1 cellular context compared by ENCODE assay signal in the genomic region with DNA sequence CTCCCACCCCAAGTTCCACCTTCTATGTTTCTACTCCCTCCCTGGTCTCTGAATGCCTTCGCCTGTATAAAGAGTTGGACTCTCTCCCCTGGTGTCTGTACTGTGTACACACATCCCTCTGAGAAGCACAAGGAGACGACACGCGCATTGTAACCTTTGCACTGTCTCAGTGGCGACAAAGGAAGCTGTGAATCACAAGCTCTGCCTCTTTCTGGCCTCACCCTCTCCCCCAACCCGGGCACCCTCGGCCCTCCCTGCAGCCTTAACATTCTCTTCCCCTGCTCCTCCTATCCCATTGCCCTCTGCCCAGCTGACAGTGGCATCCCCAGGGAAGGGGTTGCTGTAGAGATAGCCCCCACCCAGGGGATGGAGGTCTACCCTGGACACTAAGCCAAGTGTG.
A peak's percentile ranks its signal among the peaks of the same experiment; 100 is the strongest.
TF ChIP-seq lines count a peak whose summit lies in the region.

No MANE protein-coding gene starts in this region.

TF ChIP-seq in HepG2, 621 proteins besides CTCF, POLR2A, EP300 and RAD21 (continued from another document and continues in another):
- peak; percentile 52; the same call in 1 of the 2 replicates for TF ChIP-seq HMG20A (CRISPR knock-in tag; IDR thresholded peaks at IDR 0.05; ENCODE audit: borderline replicate concordance)
- no peak for TF ChIP-seq HES4 (CRISPR knock-in tag; IDR thresholded peaks at IDR 0.05; ENCODE audit: borderline replicate concordance)
- TF ChIP-seq, protein P1, sequence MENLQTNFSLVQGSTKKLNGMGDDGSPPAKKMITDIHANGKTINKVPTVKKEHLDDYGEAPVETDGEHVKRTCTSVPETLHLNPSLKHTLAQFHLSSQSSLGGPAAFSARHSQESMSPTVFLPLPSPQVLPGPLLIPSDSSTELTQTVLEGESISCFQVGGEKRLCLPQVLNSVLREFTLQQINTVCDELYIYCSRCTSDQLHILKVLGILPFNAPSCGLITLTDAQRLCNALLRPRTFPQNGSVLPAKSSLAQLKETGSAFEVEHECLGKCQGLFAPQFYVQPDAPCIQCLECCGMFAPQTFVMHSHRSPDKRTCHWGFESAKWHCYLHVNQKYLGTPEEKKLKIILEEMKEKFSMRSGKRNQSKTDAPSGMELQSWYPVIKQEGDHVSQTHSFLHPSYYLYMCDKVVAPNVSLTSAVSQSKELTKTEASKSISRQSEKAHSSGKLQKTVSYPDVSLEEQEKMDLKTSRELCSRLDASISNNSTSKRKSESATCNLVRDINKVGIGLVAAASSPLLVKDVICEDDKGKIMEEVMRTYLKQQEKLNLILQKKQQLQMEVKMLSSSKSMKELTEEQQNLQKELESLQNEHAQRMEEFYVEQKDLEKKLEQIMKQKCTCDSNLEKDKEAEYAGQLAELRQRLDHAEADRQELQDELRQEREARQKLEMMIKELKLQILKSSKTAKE (CRISPR knock-in tag; IDR thresholded peaks at IDR 0.05; ENCODE audit: borderline replicate concordance), result peak; percentile 74
- TF ChIP-seq EZH2 (conservative IDR thresholded peaks at IDR 0.05; ENCODE audit: low read depth, low read length), result no peak
- no peak for TF ChIP-seq ZBTB1 (CRISPR knock-in tag; IDR thresholded peaks at IDR 0.05; ENCODE audit: borderline replicate concordance)
- no peak for TF ChIP-seq TFDP2 (CRISPR knock-in tag; IDR thresholded peaks at IDR 0.05)
- TF ChIP-seq ZNF660 (CRISPR knock-in tag; IDR thresholded peaks at IDR 0.05; ENCODE audit: borderline replicate concordance, low read depth), result no peak
- no peak for TF ChIP-seq MTF2 (CRISPR knock-in tag; IDR thresholded peaks at IDR 0.05; ENCODE audit: borderline replicate concordance)
- TF ChIP-seq ETS1 (CRISPR knock-in tag; IDR thresholded peaks at IDR 0.05), result no peak
- no peak for TF ChIP-seq SUZ12 (IDR thresholded peaks at IDR 0.05; ENCODE audit: low read depth, low read length)
- TF ChIP-seq, protein P2, sequence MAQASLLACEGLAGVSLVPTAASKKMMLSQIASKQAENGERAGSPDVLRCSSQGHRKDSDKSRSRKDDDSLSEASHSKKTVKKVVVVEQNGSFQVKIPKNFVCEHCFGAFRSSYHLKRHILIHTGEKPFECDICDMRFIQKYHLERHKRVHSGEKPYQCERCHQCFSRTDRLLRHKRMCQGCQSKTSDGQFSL (CRISPR knock-in tag; IDR thresholded peaks at IDR 0.05), result no peak
- TF ChIP-seq, protein P3, sequence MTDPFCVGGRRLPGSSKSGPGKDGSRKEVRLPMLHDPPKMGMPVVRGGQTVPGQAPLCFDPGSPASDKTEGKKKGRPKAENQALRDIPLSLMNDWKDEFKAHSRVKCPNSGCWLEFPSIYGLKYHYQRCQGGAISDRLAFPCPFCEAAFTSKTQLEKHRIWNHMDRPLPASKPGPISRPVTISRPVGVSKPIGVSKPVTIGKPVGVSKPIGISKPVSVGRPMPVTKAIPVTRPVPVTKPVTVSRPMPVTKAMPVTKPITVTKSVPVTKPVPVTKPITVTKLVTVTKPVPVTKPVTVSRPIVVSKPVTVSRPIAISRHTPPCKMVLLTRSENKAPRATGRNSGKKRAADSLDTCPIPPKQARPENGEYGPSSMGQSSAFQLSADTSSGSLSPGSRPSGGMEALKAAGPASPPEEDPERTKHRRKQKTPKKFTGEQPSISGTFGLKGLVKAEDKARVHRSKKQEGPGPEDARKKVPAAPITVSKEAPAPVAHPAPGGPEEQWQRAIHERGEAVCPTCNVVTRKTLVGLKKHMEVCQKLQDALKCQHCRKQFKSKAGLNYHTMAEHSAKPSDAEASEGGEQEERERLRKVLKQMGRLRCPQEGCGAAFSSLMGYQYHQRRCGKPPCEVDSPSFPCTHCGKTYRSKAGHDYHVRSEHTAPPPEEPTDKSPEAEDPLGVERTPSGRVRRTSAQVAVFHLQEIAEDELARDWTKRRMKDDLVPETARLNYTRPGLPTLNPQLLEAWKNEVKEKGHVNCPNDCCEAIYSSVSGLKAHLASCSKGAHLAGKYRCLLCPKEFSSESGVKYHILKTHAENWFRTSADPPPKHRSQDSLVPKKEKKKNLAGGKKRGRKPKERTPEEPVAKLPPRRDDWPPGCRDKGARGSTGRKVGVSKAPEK (CRISPR knock-in tag; IDR thresholded peaks at IDR 0.05; ENCODE audit: borderline replicate concordance), result no peak
- no peak for TF ChIP-seq ZNF430 (CRISPR knock-in tag; IDR thresholded peaks at IDR 0.05)
- no peak for TF ChIP-seq ZNF496 (CRISPR knock-in tag; IDR thresholded peaks at IDR 0.05; ENCODE audit: insufficient replicate concordance)
- no peak for TF ChIP-seq MBNL3 (CRISPR knock-in tag; conservative IDR thresholded peaks at IDR 0.05)
- TF ChIP-seq TOPORS (CRISPR knock-in tag; IDR thresholded peaks at IDR 0.05), result no peak
- no peak for TF ChIP-seq ZNF432 (CRISPR knock-in tag; IDR thresholded peaks at IDR 0.05; ENCODE audit: borderline replicate concordance)
- TF ChIP-seq PAX8 (CRISPR knock-in tag; IDR thresholded peaks at IDR 0.05; ENCODE audit: borderline replicate concordance), result no peak
- TF ChIP-seq, protein P4, sequence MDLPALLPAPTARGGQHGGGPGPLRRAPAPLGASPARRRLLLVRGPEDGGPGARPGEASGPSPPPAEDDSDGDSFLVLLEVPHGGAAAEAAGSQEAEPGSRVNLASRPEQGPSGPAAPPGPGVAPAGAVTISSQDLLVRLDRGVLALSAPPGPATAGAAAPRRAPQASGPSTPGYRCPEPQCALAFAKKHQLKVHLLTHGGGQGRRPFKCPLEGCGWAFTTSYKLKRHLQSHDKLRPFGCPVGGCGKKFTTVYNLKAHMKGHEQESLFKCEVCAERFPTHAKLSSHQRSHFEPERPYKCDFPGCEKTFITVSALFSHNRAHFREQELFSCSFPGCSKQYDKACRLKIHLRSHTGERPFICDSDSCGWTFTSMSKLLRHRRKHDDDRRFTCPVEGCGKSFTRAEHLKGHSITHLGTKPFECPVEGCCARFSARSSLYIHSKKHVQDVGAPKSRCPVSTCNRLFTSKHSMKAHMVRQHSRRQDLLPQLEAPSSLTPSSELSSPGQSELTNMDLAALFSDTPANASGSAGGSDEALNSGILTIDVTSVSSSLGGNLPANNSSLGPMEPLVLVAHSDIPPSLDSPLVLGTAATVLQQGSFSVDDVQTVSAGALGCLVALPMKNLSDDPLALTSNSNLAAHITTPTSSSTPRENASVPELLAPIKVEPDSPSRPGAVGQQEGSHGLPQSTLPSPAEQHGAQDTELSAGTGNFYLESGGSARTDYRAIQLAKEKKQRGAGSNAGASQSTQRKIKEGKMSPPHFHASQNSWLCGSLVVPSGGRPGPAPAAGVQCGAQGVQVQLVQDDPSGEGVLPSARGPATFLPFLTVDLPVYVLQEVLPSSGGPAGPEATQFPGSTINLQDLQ (CRISPR knock-in tag; IDR thresholded peaks at IDR 0.05), result no peak
- TF ChIP-seq ZNF274 (CRISPR knock-in tag; IDR thresholded peaks at IDR 0.05), result no peak
- TF ChIP-seq, protein P5, sequence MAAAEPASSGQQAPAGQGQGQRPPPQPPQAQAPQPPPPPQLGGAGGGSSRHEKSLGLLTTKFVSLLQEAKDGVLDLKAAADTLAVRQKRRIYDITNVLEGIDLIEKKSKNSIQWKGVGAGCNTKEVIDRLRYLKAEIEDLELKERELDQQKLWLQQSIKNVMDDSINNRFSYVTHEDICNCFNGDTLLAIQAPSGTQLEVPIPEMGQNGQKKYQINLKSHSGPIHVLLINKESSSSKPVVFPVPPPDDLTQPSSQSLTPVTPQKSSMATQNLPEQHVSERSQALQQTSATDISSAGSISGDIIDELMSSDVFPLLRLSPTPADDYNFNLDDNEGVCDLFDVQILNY (CRISPR knock-in tag; conservative IDR thresholded peaks at IDR 0.05), result no peak
- TF ChIP-seq ZNF354B (CRISPR knock-in tag; IDR thresholded peaks at IDR 0.05), result no peak
- TF ChIP-seq KLF15 (CRISPR knock-in tag; IDR thresholded peaks at IDR 0.05; ENCODE audit: borderline replicate concordance), result no peak
- no peak for TF ChIP-seq ISL2 (CRISPR knock-in tag; IDR thresholded peaks at IDR 0.05)
- no peak for TF ChIP-seq TOE1 (CRISPR knock-in tag; IDR thresholded peaks at IDR 0.05)
- TF ChIP-seq ZNF556 (CRISPR knock-in tag; IDR thresholded peaks at IDR 0.05; ENCODE audit: borderline replicate concordance), result no peak
- TF ChIP-seq SRSF9 (IDR thresholded peaks at IDR 0.05; ENCODE audit: borderline replicate concordance, insufficient read depth, low read depth, low read length, poor library complexity, severe bottlenecking), result no peak
- peak; percentile 24; the same call in 1 of the 2 replicates for TF ChIP-seq ZNF350 (CRISPR knock-in tag; IDR thresholded peaks at IDR 0.05; ENCODE audit: borderline replicate concordance, low read depth)
- no peak for TF ChIP-seq PRDM10 (CRISPR knock-in tag; IDR thresholded peaks at IDR 0.05; ENCODE audit: low read depth)
- no peak for TF ChIP-seq KDM5A (IDR thresholded peaks at IDR 0.05; ENCODE audit: borderline replicate concordance, low read length)
- peak; percentile 14; the same call in 1 of the 2 replicates for TF ChIP-seq MIER2 (CRISPR knock-in tag; IDR thresholded peaks at IDR 0.05)
- no peak for TF ChIP-seq IRX3 (CRISPR knock-in tag; IDR thresholded peaks at IDR 0.05; ENCODE audit: borderline replicate concordance, low read depth)
- TF ChIP-seq, protein P6, sequence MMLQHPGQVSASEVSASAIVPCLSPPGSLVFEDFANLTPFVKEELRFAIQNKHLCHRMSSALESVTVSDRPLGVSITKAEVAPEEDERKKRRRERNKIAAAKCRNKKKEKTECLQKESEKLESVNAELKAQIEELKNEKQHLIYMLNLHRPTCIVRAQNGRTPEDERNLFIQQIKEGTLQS (CRISPR knock-in tag; IDR thresholded peaks at IDR 0.05), result no peak
- no peak for TF ChIP-seq ZNF33A (CRISPR knock-in tag; IDR thresholded peaks at IDR 0.05; ENCODE audit: borderline replicate concordance)
- TF ChIP-seq PCBP2 (optimal IDR thresholded peaks at IDR 0.05; ENCODE audit: low read depth, low read length, poor library complexity, severe bottlenecking), result no peak
- peak; percentile 28; the same call in 1 of the 2 replicates for TF ChIP-seq ZFY (CRISPR knock-in tag; IDR thresholded peaks at IDR 0.05)
- TF ChIP-seq RARA (CRISPR knock-in tag; IDR thresholded peaks at IDR 0.05), result peak; percentile 51; the same call in 1 of the 2 replicates
- no peak for TF ChIP-seq ZNF530 (CRISPR knock-in tag; IDR thresholded peaks at IDR 0.05; ENCODE audit: low read depth)
- TF ChIP-seq MIER3 (CRISPR knock-in tag; IDR thresholded peaks at IDR 0.05; ENCODE audit: borderline replicate concordance), result no peak
